Comparison of ENCODE assay signal across 8 cellular contexts in genomic region chr2:112584891-112585250, GRCh38. TPM values are rescaled to one million over a fixed set of nuclear protein-coding genes. Genes with fewer than 3 reads are reported as not detected.
DNase-seq lines count a peak whose midpoint lies in the region; ATAC-seq and TF ChIP-seq lines count a peak whose summit lies in the region.

No MANE protein-coding gene starts in this region.

- no peaks in the 10 kb centered on the region for H3K27me3 Mint-ChIP-seq in T-cell

- H3K4me1 Mint-ChIP-seq in T-cell: peaks cover 35 to 44% (median 43%) of the 10 kb centered on the region in 3 donors

- POLR2A ChIA-PET in T-cell (lab: Charles Lee): interaction anchor here in 1 of 2 donors (0.7 to 1.0 kb wide), 2 partner anchors 22 to 108 kb away, joined by 3 to 4 read pairs; no protein-coding TSS in a partner anchor

- peaks cover 20% of the 10 kb centered on the region for H3K36me3 Mint-ChIP-seq in T-cell

- H3K4me1 ChIP-seq in prostate gland (replicated peaks): peaks cover 5% of the 10 kb centered on the region

- H3K27me3 ChIP-seq in GM06990 (replicated peaks; ENCODE audit: control insufficient read depth, insufficient read depth, low read length) (no peaks in the 10 kb centered on the region), prostate gland (replicated peaks; ENCODE audit: insufficient read depth) (no peaks in the 10 kb centered on the region)

- H3K9me3 ChIP-seq in prostate gland: no peaks in the 10 kb centered on the region

- ATAC-seq in T-cell (replicated peaks in 1 of 4) (no peak), GM21619 (IDR thresholded peaks at IDR 0.05; ENCODE audit: unreplicated experiment) (no peak), HG03457 (IDR thresholded peaks at IDR 0.05; ENCODE audit: unreplicated experiment) (no peak)

- H3K36me3 ChIP-seq in GM06990 (ENCODE audit: control insufficient read depth, insufficient read depth, low read length) (peaks cover 4% of the 10 kb centered on the region), prostate gland (no peaks in the 10 kb centered on the region)

- intact Hi-C loops in prostate gland (cut with DNase I): loop anchor here (2.0 to 10.0 kb wide), 6 partner anchors 43 to 530 kb away; partner anchors contain the start of genes POLR1B, TMEM87B, TTL and ZC3H8

- TF ChIP-seq CTCF in GM06990 (IDR thresholded peaks at IDR 0.05; ENCODE audit: insufficient read depth, low read length, poor library complexity, severe bottlenecking) (no peak), fibroblast of mammary gland (conservative IDR thresholded peaks at IDR 0.05; ENCODE audit: control insufficient read depth, insufficient read depth, low read depth, low read length) (no peak), prostate gland (IDR thresholded peaks at IDR 0.05) (no peak)

- peak overlapping the region; percentile 90 to 97 for H3K27ac Mint-ChIP-seq in T-cell

- peak overlapping the region; percentile 87 to 94 (median 94) for H3K4me3 Mint-ChIP-seq in T-cell

- DNase-seq in GM06990 (ENCODE audit: extremely low read depth, insufficient read length): no peak
- DNase-seq in T-cell: no peak
- no peak for DNase-seq in fibroblast of mammary gland (ENCODE audit: low read depth)
- no peak for DNase-seq in prostate gland (ENCODE audit: low spot score)
- DNase-seq in CD1c-positive myeloid dendritic cell (ENCODE audit: extremely low spot score): no peak
- no peak for DNase-seq in NOMO-1 (lab: John Stamatoyannopoulos, UW; ENCODE audit: unreplicated experiment in 2 of 2)

- no peak for TF ChIP-seq POLR2A in prostate gland (IDR thresholded peaks at IDR 0.05)

- WGBS in prostate gland: 60% methylated on average over 3 of the region's 3 CpGs

- H3K4me3 ChIP-seq in GM06990 (replicated peaks; ENCODE audit: low read depth, low read length): peak overlapping the region; percentile 88
- H3K4me3 ChIP-seq in fibroblast of mammary gland (ENCODE audit: control insufficient read depth, low read depth, low read length): peak overlapping the region; percentile 88
- H3K4me3 ChIP-seq in prostate gland: peak overlapping the region; percentile 47 to 51

- peak overlapping the region; percentile 90 to 92 for H3K27ac ChIP-seq in prostate gland

- H3K9me3 Mint-ChIP-seq in T-cell: peaks cover 0 to 4% (median 0%) of the 10 kb centered on the region in 3 donors

- CTCF ChIA-PET in T-cell (lab: Charles Lee): interaction anchor here in 1 of 2 donors (0.6 to 1.0 kb wide), 2 partner anchors 61 to 83 kb away, joined by 3 read pairs; partner anchors contain the start of gene SLC20A1

RNA-seq across cellular contexts. Expression of gene CHCHD5, which starts 0.5 kb away (rescaled TPM):
- total RNA-seq in T-cell: 10 to 100 TPM; 16.4 to 30.1 (median 24.7) TPM
- 10 to 100 TPM; 26.3 to 35.4 TPM for total RNA-seq in prostate gland

RNA-seq across cellular contexts. Expression of gene POLR1B, which starts 42.6 kb away (rescaled TPM):
- total RNA-seq in T-cell: 10 to 100 TPM; 15.1 to 39.5 (median 35.9) TPM
- total RNA-seq in prostate gland: 10 to 100 TPM; 13.1 to 14.0 TPM
